In genomic region chr3:142574223-142574622, GRCh38 we compare ENCODE assay signal across 6 cellular contexts. TPM values are rescaled to one million over a fixed set of nuclear protein-coding genes. Genes with fewer than 3 reads are reported as not detected.
DNase-seq lines count a peak whose midpoint lies in the region; ATAC-seq and TF ChIP-seq lines count a peak whose summit lies in the region.
"Not testable (repeated sequence)": the region's sequence is repeated elsewhere in the genome, so short reads cannot be mapped to it uniquely, and the experiment has no call there.

No MANE protein-coding gene starts in this region.

- not testable (repeated sequence) for H3K9me3 ChIP-seq in DND-41 (ENCODE audit: insufficient read depth, low read length, severe bottlenecking); T-helper 17 cell (ENCODE audit: control insufficient read depth, low read length, poor library complexity, severe bottlenecking)

- TF ChIP-seq CTCF in DND-41 (IDR thresholded peaks at IDR 0.05; ENCODE audit: borderline replicate concordance, extremely low read depth, low read length, poor library complexity, severe bottlenecking); natural killer cell (IDR thresholded peaks at IDR 0.05): not testable (repeated sequence)

- not testable (repeated sequence) for ATAC-seq in DND-41 (ENCODE audit: insufficient read depth, low read depth); T-helper 17 cell; natural killer cell; stimulated activated effector memory CD8-positive, alpha-beta T cell treated with anti-CD3 and anti-CD28 coated beads, Interleukin-12 subunit alpha, Interleukin-12 subunit beta, amount 100 ng/mL, for 72 hours

- not testable (repeated sequence) for H3K36me3 Mint-ChIP-seq in T-helper 17 cell (ENCODE audit: low read depth); activated naive CD8-positive, alpha-beta T cell; natural killer cell
- peaks cover 29% of the 10 kb centered on the region for H3K36me3 Mint-ChIP-seq in dendritic cell treated with granulocyte-macrophage colony-stimulating factor and Interleukin-4, amounts not matched to agents 40 ng/mL and 50 ng/mL, for 4 days (ENCODE audit: low read depth)
- peaks cover 30% of the 10 kb centered on the region for H3K36me3 Mint-ChIP-seq in stimulated activated effector memory CD8-positive, alpha-beta T cell treated with anti-CD3 and anti-CD28 coated beads, Interleukin-12 subunit alpha, Interleukin-12 subunit beta, amount 100 ng/mL, for 72 hours

- peaks cover 83% of the 10 kb centered on the region for H3K79me2 ChIP-seq in DND-41 (ENCODE audit: insufficient read depth, low read length)

- H3K27me3 Mint-ChIP-seq in T-helper 17 cell; activated naive CD8-positive, alpha-beta T cell; dendritic cell treated with granulocyte-macrophage colony-stimulating factor and Interleukin-4, amounts not matched to agents 40 ng/mL and 50 ng/mL, for 4 days; natural killer cell (ENCODE audit: low read depth in 2 of 2): not testable (repeated sequence)

- H3K27ac Mint-ChIP-seq in T-helper 17 cell (peak overlapping the region; percentile 60), natural killer cell (peak overlapping the region; percentile 4 to 94)
- H3K27ac Mint-ChIP-seq in activated naive CD8-positive, alpha-beta T cell: peak overlapping the region; percentile 66
- peak overlapping the region; percentile 82 for H3K27ac Mint-ChIP-seq in dendritic cell treated with granulocyte-macrophage colony-stimulating factor and Interleukin-4, amounts not matched to agents 40 ng/mL and 50 ng/mL, for 4 days
- peak overlapping the region; percentile 33 for H3K27ac Mint-ChIP-seq in stimulated activated effector memory CD8-positive, alpha-beta T cell treated with anti-CD3 and anti-CD28 coated beads, Interleukin-12 subunit alpha, Interleukin-12 subunit beta, amount 100 ng/mL, for 72 hours

- peaks cover 13% of the 10 kb centered on the region for H3K36me3 ChIP-seq in DND-41 (ENCODE audit: insufficient read depth, low read length)

- H2AFZ ChIP-seq in DND-41 (ENCODE audit: low read depth, low read length): not testable (repeated sequence)

- not testable (repeated sequence) for DNase-seq in DND-41; T-helper 17 cell; natural killer cell; stimulated activated effector memory CD8-positive, alpha-beta T cell treated with anti-CD3 and anti-CD28 coated beads, Interleukin-12 subunit alpha, Interleukin-12 subunit beta, amount 100 ng/mL, for 72 hours (ENCODE audit: low spot score in 2 of 2)

- H3K4me3 ChIP-seq in DND-41 (ENCODE audit: low read depth in 1 of 2, low read length in 2 of 2): not testable (repeated sequence)

- not testable (repeated sequence) for H3K27me3 ChIP-seq in DND-41 (ENCODE audit: insufficient read depth, low read length, poor library complexity)

- H3K4me2 ChIP-seq in DND-41 (ENCODE audit: insufficient read depth, low read length): peak overlapping the region; percentile 87; the same call in 1 of the 2 replicates

- not testable (repeated sequence) for H3K9me3 Mint-ChIP-seq in activated naive CD8-positive, alpha-beta T cell (ENCODE audit: low read depth); dendritic cell treated with granulocyte-macrophage colony-stimulating factor and Interleukin-4, amounts not matched to agents 40 ng/mL and 50 ng/mL, for 4 days; natural killer cell; stimulated activated effector memory CD8-positive, alpha-beta T cell treated with anti-CD3 and anti-CD28 coated beads, Interleukin-12 subunit alpha, Interleukin-12 subunit beta, amount 100 ng/mL, for 72 hours

- H3K4me1 Mint-ChIP-seq in T-helper 17 cell (peaks cover 36% of the 10 kb centered on the region), natural killer cell (peaks cover 46 to 47% of the 10 kb centered on the region in 2 donors)
- H3K4me1 Mint-ChIP-seq in activated naive CD8-positive, alpha-beta T cell (ENCODE audit: low read depth): peaks cover 56% of the 10 kb centered on the region
- H3K4me1 Mint-ChIP-seq in dendritic cell treated with granulocyte-macrophage colony-stimulating factor and Interleukin-4, amounts not matched to agents 40 ng/mL and 50 ng/mL, for 4 days (ENCODE audit: low read depth): peaks cover 48% of the 10 kb centered on the region
- H3K4me1 Mint-ChIP-seq in stimulated activated effector memory CD8-positive, alpha-beta T cell treated with anti-CD3 and anti-CD28 coated beads, Interleukin-12 subunit alpha, Interleukin-12 subunit beta, amount 100 ng/mL, for 72 hours: peaks cover 41% of the 10 kb centered on the region

- H3K9ac ChIP-seq in DND-41 (ENCODE audit: low read depth, low read length): not testable (repeated sequence)

- not testable (repeated sequence) for H4K20me1 ChIP-seq in DND-41 (ENCODE audit: insufficient read depth, low read length)

- peaks cover 34% of the 10 kb centered on the region for H3K4me1 ChIP-seq in DND-41 (ENCODE audit: insufficient read depth, low read length)

- H3K4me3 Mint-ChIP-seq in T-helper 17 cell; activated naive CD8-positive, alpha-beta T cell; dendritic cell treated with granulocyte-macrophage colony-stimulating factor and Interleukin-4, amounts not matched to agents 40 ng/mL and 50 ng/mL, for 4 days; natural killer cell; stimulated activated effector memory CD8-positive, alpha-beta T cell treated with anti-CD3 and anti-CD28 coated beads, Interleukin-12 subunit alpha, Interleukin-12 subunit beta, amount 100 ng/mL, for 72 hours: not testable (repeated sequence)

- H3K27ac ChIP-seq in DND-41 (ENCODE audit: low read length): not testable (repeated sequence)

- intact Hi-C loops in dendritic cell treated with granulocyte-macrophage colony-stimulating factor and Interleukin-4, amounts not matched to agents 40 ng/mL and 50 ng/mL, for 4 days (cut with micrococcal nuclease); natural killer cell (cut with micrococcal nuclease): not testable (repeated sequence)

RNA-seq across cellular contexts. Expression of gene ATR, which starts 4.3 kb away (rescaled TPM):
- total RNA-seq in T-helper 17 cell: 10 to 100 TPM; 34.0 to 35.3 TPM
- 10 to 100 TPM; 39.9 to 47.9 (median 45.8) TPM for total RNA-seq in natural killer cell

RNA-seq across cellular contexts. Expression of gene PLS1, which starts 22.0 kb away (rescaled TPM):
- total RNA-seq in T-helper 17 cell: 1 to 10 TPM in 1 of 2 donors, under 1 TPM in 1; 0.44 to 1.0 TPM
- 1 to 10 TPM; 1.2 to 2.6 (median 1.6) TPM for total RNA-seq in natural killer cell
